In genomic region chr19:33055718-33056117, GRCh38 we compare ENCODE assay signal across 15 cellular contexts. TPM values are rescaled to one million over a fixed set of nuclear protein-coding genes. Genes with fewer than 3 reads are reported as not detected.
A peak's percentile ranks its signal among the peaks of the same experiment; 100 is the strongest.
DNase-seq lines count a peak whose midpoint lies in the region; TF ChIP-seq lines count a peak whose summit lies in the region.
"Had no signal": no experiment of that assay in that cellular context is flagged by ENCODE, and none has a peak within 500 bp of the region (broad histone marks: within the 10 kb centered on the region; RNA-seq: fewer than 3 reads in every experiment).

No MANE protein-coding gene starts in this region.

- TF ChIP-seq CTCF in HEK293 (tag by site-specific recombination; IDR thresholded peaks at IDR 0.05) (no peak), cardiac fibroblast (IDR thresholded peaks at IDR 0.05; ENCODE audit: low read depth, low read length) (no peak), tibial artery (IDR thresholded peaks at IDR 0.05) (no peak), nephron progenitor cell (IDR thresholded peaks at IDR 0.05) (no peak)

- DNase-seq in 8988T (peak; percentile 25), cardiac fibroblast (ENCODE audit: low read depth in 2 of 2) (peak; percentile 66 to 79), tibial artery (no peak), activated gamma-delta T cell treated with Interleukin-2 at 50 U/mL for 16 hours (no peak), nephron progenitor cell (no peak), iPS-NIHi7 (ENCODE audit: extremely low spot score) (no peak)
- DNase-seq: heart right ventricle; KG1; naive thymus-derived CD8-positive, alpha-beta T cell; NCI-H524 treated with DMSO at 0.1 percent for 48 hours; stimulated activated CD4-positive, alpha-beta T cell treated with anti-CD3 and anti-CD28 coated beads, Interleukin-4, amount 100 ng/mL, for 24 hours; uterus had no signal

- peaks cover 30% of the 10 kb centered on the region for H3K4me1 ChIP-seq in HEK293 (ENCODE audit: control insufficient read depth, insufficient read depth, low read length)
- H3K4me1 ChIP-seq in mesodermal cell (ENCODE audit: control insufficient read depth, insufficient read depth, low read length, poor library complexity, severe bottlenecking), result peaks cover 18% of the 10 kb centered on the region
- H3K4me1 ChIP-seq in tibial artery, result no peaks in the 10 kb centered on the region
- H3K4me1 ChIP-seq: heart right ventricle, uterus had no signal

- H3K9me3 ChIP-seq in HEK293 (ENCODE audit: control insufficient read depth, insufficient read depth, low read depth, low read length) (no peaks in the 10 kb centered on the region; the same call in 1 of the 2 replicates), mesodermal cell (ENCODE audit: control insufficient read depth, low read length) (no peaks in the 10 kb centered on the region), tibial artery (no peaks in the 10 kb centered on the region)
- H3K9me3 ChIP-seq: heart right ventricle, uterus had no signal

- H3K27me3 Mint-ChIP-seq in nephron progenitor cell (ENCODE audit: low read depth, poor library complexity), result peaks cover 15% of the 10 kb centered on the region

- intact Hi-C loops in tibial artery (cut with DNase I; ENCODE audit: low total_unique reads), result no loop called here

- no peak overlapping the region for H3K4me3 Mint-ChIP-seq in nephron progenitor cell
- H3K4me3 Mint-ChIP-seq: naive thymus-derived CD8-positive, alpha-beta T cell; T-helper 1 cell treated with Interleukin-12 subunit alpha and Interleukin-12 subunit beta and Interleukin-4 antibody, amounts not matched to agents 30 μg/mL and 1 μg/mL, for 36 hours had no signal

- no CpG with 5 or more reads among the region's 2 CpGs for WGBS in mesodermal cell (ENCODE audit: insufficient coverage in 2 of 2), 2 experiments

- POLR2A ChIA-PET in HEK293 (lab: Yijun Ruan, JAX), result interaction anchor here (0.8 to 1.6 kb wide), 5 partner anchors 8 to 79 kb away, joined by 3 to 7 read pairs (median 5); no protein-coding TSS in a partner anchor

- H3K4me3 ChIP-seq in HEK293 (ENCODE audit: low read depth, low read length) (no peak overlapping the region), cardiac fibroblast (replicated peaks in 1 of 2; ENCODE audit: low read depth in 2 of 2, low read length in 2 of 2) (no peak overlapping the region), mesodermal cell (ENCODE audit: extremely low read depth, insufficient read depth, low read length, poor library complexity, severe bottlenecking) (no peak overlapping the region), tibial artery (no peak overlapping the region)
- H3K4me3 ChIP-seq: heart right ventricle, uterus had no signal

- no peaks in the 10 kb centered on the region for H3K36me3 Mint-ChIP-seq in nephron progenitor cell (ENCODE audit: low read depth)
- H3K36me3 Mint-ChIP-seq: naive thymus-derived CD8-positive, alpha-beta T cell had no signal

- H3K27ac ChIP-seq in HEK293 (ENCODE audit: extremely low read depth, low read depth, low read length) (0 out of 2 replicates have a peak overlapping the region, but pooled peaks have one; percentile 12), mesodermal cell (ENCODE audit: low read depth, low read length, severe bottlenecking) (peak overlapping the region; percentile 36), tibial artery (no peak overlapping the region)
- H3K27ac ChIP-seq: uterus had no signal

- H3K27me3 ChIP-seq in tibial artery, result peaks cover 0 to 6% of the 10 kb centered on the region in 2 donors
- H3K27me3 ChIP-seq: uterus had no signal

- no peak overlapping the region for H3K27ac Mint-ChIP-seq in nephron progenitor cell
- H3K27ac Mint-ChIP-seq: naive thymus-derived CD8-positive, alpha-beta T cell; T-helper 1 cell treated with Interleukin-12 subunit alpha and Interleukin-12 subunit beta and Interleukin-4 antibody, amounts not matched to agents 30 μg/mL and 1 μg/mL, for 36 hours had no signal

- H3K36me3 ChIP-seq in HEK293 (ENCODE audit: control insufficient read depth in 2 of 2, insufficient read depth in 1 of 2, low read length in 2 of 2), result peaks cover 5 to 42% of the 10 kb centered on the region in 2 experiments
- peaks cover 6% of the 10 kb centered on the region for H3K36me3 ChIP-seq in mesodermal cell (ENCODE audit: control insufficient read depth, insufficient read depth, low read length)
- no peaks in the 10 kb centered on the region for H3K36me3 ChIP-seq in tibial artery
- H3K36me3 ChIP-seq: heart right ventricle, uterus had no signal

- CTCF ChIA-PET in HEK293 (lab: Yijun Ruan, JAX), result interaction anchor here (0.8 to 1.3 kb wide), 2 partner anchors 63 to 1165 kb away, joined by 4 to 5 read pairs; no protein-coding TSS in a partner anchor

- H3K9me3 Mint-ChIP-seq in nephron progenitor cell, result no peaks in the 10 kb centered on the region
- H3K9me3 Mint-ChIP-seq: naive thymus-derived CD8-positive, alpha-beta T cell; T-helper 1 cell treated with Interleukin-12 subunit alpha and Interleukin-12 subunit beta and Interleukin-4 antibody, amounts not matched to agents 30 μg/mL and 1 μg/mL, for 36 hours had no signal

- peaks cover 34% of the 10 kb centered on the region for H3K4me1 Mint-ChIP-seq in nephron progenitor cell

TF ChIP-seq in HEK293, 187 proteins besides CTCF, POLR2A, EP300 and RAD21:
- TF ChIP-seq ZNF677 (tag by site-specific recombination; IDR thresholded peaks at IDR 0.05), result no peak
- no peak for TF ChIP-seq GLIS1 (tag by site-specific recombination; IDR thresholded peaks at IDR 0.05)
- peak; percentile 98 for TF ChIP-seq PRDM1 (tag by site-specific recombination; IDR thresholded peaks at IDR 0.05)
- no peak for TF ChIP-seq ZNF664 (tag by site-specific recombination; IDR thresholded peaks at IDR 0.05)
- TF ChIP-seq ZSCAN30 (tag by site-specific recombination; IDR thresholded peaks at IDR 0.05), result no peak
- TF ChIP-seq ZNF473 (tag by site-specific recombination; IDR thresholded peaks at IDR 0.05), result no peak
- no peak for TF ChIP-seq SP2 (tag by site-specific recombination; IDR thresholded peaks at IDR 0.05)
- TF ChIP-seq ZNF132 (tag by site-specific recombination; IDR thresholded peaks at IDR 0.05; ENCODE audit: borderline replicate concordance), result no peak
TF ChIP-seq in HEK293: peak in this region for 1.

RNA-seq across cellular contexts. Expression of gene RHPN2, which starts 9.0 kb away (rescaled TPM):
- polyA plus RNA-seq in mesodermal cell (2013, experiment 1 of 2), result 8.8 TPM
- polyA plus RNA-seq in mesodermal cell (2013, experiment 2 of 2), result 9.9 TPM

RNA-seq across cellular contexts. Expression of gene GPATCH1, which starts 25.3 kb away (rescaled TPM):
- polyA plus RNA-seq in mesodermal cell (2013, experiment 1 of 2), result 6.2 TPM
- 6.7 TPM for polyA plus RNA-seq in mesodermal cell (2013, experiment 2 of 2)

Comparison
In these comparisons a context has a peak if more than half of its experiments do, and no peak if none do; other contexts are left out.
1. DNase-seq: peak in 8988T (single experiment) and cardiac fibroblast (2 of 2); none in tibial artery (0 of 2), activated gamma-delta T cell treated with Interleukin-2 at 50 U/mL for 16 hours (single experiment), nephron progenitor cell (single experiment) and iPS-NIHi7 (single experiment).
2. H3K27ac ChIP-seq: peak in HEK293 (single experiment) and mesodermal cell (single experiment); none in tibial artery (0 of 2).